8 cellular contexts compared by ENCODE assay signal in the genomic region with DNA sequence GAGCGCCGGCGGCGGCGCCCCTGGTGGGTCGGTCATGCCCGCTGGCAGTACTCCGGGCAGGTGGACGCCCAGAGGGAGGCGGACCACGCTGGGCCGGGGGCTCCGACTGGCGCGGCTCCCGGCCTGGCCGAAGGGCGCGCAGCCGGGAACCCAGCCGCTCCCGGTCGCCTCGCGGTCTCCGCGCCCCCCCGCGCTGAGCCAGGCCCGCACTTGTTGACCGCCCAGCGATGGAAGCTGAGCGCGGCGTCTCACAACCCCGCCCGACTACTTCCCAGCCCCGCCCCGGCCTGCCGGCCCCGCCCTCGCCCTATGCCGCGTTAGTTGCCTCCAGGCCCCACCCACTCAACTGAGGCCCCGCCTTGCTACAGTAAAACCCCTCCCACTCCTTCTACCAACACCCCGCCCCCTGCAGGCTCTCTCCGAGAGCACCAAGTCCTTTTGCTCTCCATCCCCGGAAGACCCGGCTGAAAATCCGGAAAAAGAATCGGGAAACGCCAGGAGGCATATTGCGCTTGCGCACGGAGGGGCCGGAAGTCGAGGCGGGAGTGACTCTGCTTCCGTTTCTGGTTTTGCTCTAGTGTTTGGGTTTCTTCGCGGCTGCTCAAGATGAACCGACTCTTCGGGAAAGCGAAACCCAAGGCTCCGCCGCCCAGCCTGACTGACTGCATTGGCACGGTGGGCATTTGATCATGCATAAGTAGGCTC. TPM values are rescaled to one million over a fixed set of nuclear protein-coding genes. Genes with fewer than 3 reads are reported as not detected.
A peak's percentile ranks its signal among the peaks of the same experiment; 100 is the strongest.
DNase-seq lines count a peak whose midpoint lies in the region; ATAC-seq and TF ChIP-seq lines count a peak whose summit lies in the region.

A gene (minus strand): TSS at position 236 of the 705 bp plus-strand sequence.
A gene (plus strand): TSS at position 577 of the 705 bp plus-strand sequence. CDS start 30 bp downstream, at position 607.

- H3K27me3 Mint-ChIP-seq in IgD-negative memory B cell: no peaks in the 10 kb centered on the region

- peak; percentile 87 for ATAC-seq in GM21529 (IDR thresholded peaks at IDR 0.05; ENCODE audit: unreplicated experiment)

- H3K36me3 Mint-ChIP-seq in IgD-negative memory B cell: peaks cover 3% of the 10 kb centered on the region

- H3K27me3 ChIP-seq in mononuclear cell (ENCODE audit: insufficient read depth, low read length): no peaks in the 10 kb centered on the region

- peak; percentile 48 for TF ChIP-seq CTCF in epithelial cell of esophagus (IDR thresholded peaks at IDR 0.05; ENCODE audit: insufficient read depth, low read depth, low read length, missing control alignments)

- peak; percentile 99 for DNase-seq in DMS153 (lab: John Stamatoyannopoulos, UW)
- DNase-seq in OCI-M2 (lab: John Stamatoyannopoulos, UW; ENCODE audit: unreplicated experiment): peak; percentile 78
- DNase-seq in activated T-cell treated with anti-CD3 and anti-CD28 coated beads for 4 hours: peak; percentile 100
- DNase-seq in epithelial cell of esophagus (ENCODE audit: low read depth): peak; percentile 100
- DNase-seq in stimulated activated CD8-positive, alpha-beta memory T cell treated with anti-CD3 and anti-CD28 coated beads, Interleukin-4, amount 100 ng/mL, for 1 hour (ENCODE audit: low read depth in 2 of 2, low spot score in 1 of 2): peak; percentile 100

- H3K4me3 ChIP-seq in epithelial cell of esophagus (ENCODE audit: low read length) (peak within 1 kb of the TSS; percentile 92), mononuclear cell (ENCODE audit: low read length) (peak within 1 kb of the TSS; percentile 94)

- H3K27ac Mint-ChIP-seq in IgD-negative memory B cell: peak within 1 kb of the TSS; percentile 86 to 99 (median 91)

- H3K9me3 ChIP-seq in mononuclear cell (ENCODE audit: low read depth, low read length): no peaks in the 10 kb centered on the region

- peaks cover 40% of the 10 kb centered on the region for H3K4me1 ChIP-seq in mononuclear cell (ENCODE audit: insufficient read depth, low read length)

- H3K9me3 Mint-ChIP-seq in IgD-negative memory B cell: no peaks in the 10 kb centered on the region

- peaks cover 16 to 33% (median 22%) of the 10 kb centered on the region in 3 donors for H3K4me1 Mint-ChIP-seq in IgD-negative memory B cell

- peak within 1 kb of the TSS; percentile 93 to 98 (median 96) for H3K4me3 Mint-ChIP-seq in IgD-negative memory B cell

RNA-seq across cellular contexts. Expression of the first gene that starts in this region (rescaled TPM):
- polyA plus RNA-seq in IgD-negative memory B cell: 89.3 TPM
- total RNA-seq in mononuclear cell: 54.4 TPM

RNA-seq across cellular contexts. Expression of the second gene that starts in this region (rescaled TPM):
- 43.8 TPM for polyA plus RNA-seq in IgD-negative memory B cell
- 21.6 TPM for total RNA-seq in mononuclear cell

Comparison
In these comparisons a context has a peak if more than half of its experiments do, and no peak if none do; other contexts are left out.
1. Peak in every context shown above with its lines: DNase-seq, ATAC-seq and H3K4me3 ChIP-seq.